Comparison of ENCODE assay signal across 9 cellular contexts in genomic region chr1:37764888-37765441, GRCh38. TPM values are rescaled to one million over a fixed set of nuclear protein-coding genes. Genes with fewer than 3 reads are reported as not detected.
DNase-seq lines count a peak whose midpoint lies in the region; ATAC-seq, FAIRE-seq and TF ChIP-seq lines count a peak whose summit lies in the region.
"Had no signal": no experiment of that assay in that cellular context is flagged by ENCODE, and none has a peak within 500 bp of the region (broad histone marks: within the 10 kb centered on the region; RNA-seq: fewer than 3 reads in every experiment).

Gene EPHA10, minus strand, starts transcription at chr1:37765120. Its CDS starts 54 bp downstream, at chr1:37765066.

- H3K27ac ChIP-seq in VCaP: peak within 1 kb of the TSS; percentile 44; the same call in 1 of the 2 replicates

- FAIRE-seq in D721Med (lab: Jason Lieb, UNC) (no peak), HTR-8/SVneo (lab: Jason Lieb, UNC) (no peak)

- H3K27me3 Mint-ChIP-seq in memory B cell: peaks cover 34% of the 10 kb centered on the region

- POLR2A ChIA-PET in GM10248 (lab: Yijun Ruan, JAX): no interaction called here

- no peak for TF ChIP-seq CTCF in D721Med (IDR thresholded peaks at IDR 0.05; ENCODE audit: insufficient read depth, missing control alignments)
- TF ChIP-seq CTCF in VCaP (conservative IDR thresholded peaks at IDR 0.05): no peak
- no peak for TF ChIP-seq CTCF in GM10248 (IDR thresholded peaks at IDR 0.05; ENCODE audit: control extremely low read depth, extremely low read depth, low read depth, missing control alignments)

- CTCF ChIA-PET in GM10248 (lab: Yijun Ruan, JAX): interaction anchor here (1.1 to 1.4 kb wide), 4 partner anchors 10 to 278 kb away, joined by 3 to 5 read pairs (median 4); partner anchors contain the start of gene MEAF6

- peak within 1 kb of the TSS; percentile 57 for H3K4me3 Mint-ChIP-seq in memory B cell

- no peak for ATAC-seq in memory B cell (ENCODE audit: low read depth)
- ATAC-seq in HG02759 (IDR thresholded peaks at IDR 0.05; ENCODE audit: unreplicated experiment): no peak

- H3K27ac Mint-ChIP-seq in memory B cell: no peak within 1 kb of the TSS

- peak; percentile 76 for DNase-seq in D721Med (ENCODE audit: insufficient read length, low spot score)
- peak; percentile 69 for DNase-seq in NCI-H146 (lab: John Stamatoyannopoulos, UW)
- no peak for DNase-seq in memory B cell (ENCODE audit: low spot score in 2 of 2)
- no peak for DNase-seq in GM10248 (ENCODE audit: extremely low spot score)
- DNase-seq in A172 (ENCODE audit: low spot score): no peak
- DNase-seq in HTR-8/SVneo (ENCODE audit: insufficient read length, low spot score): no peak

- peaks cover 2% of the 10 kb centered on the region for H3K9me3 Mint-ChIP-seq in memory B cell

- H3K36me3 Mint-ChIP-seq in memory B cell: peaks cover 2% of the 10 kb centered on the region

- peaks cover 7% of the 10 kb centered on the region for H3K4me1 Mint-ChIP-seq in memory B cell

RNA-seq across cellular contexts. Expression of gene EPHA10, which starts in this region (rescaled TPM):
- not detected in 2 replicates for total RNA-seq in A172 (2014; rRNA removed; shearing (Covaris generic))
- total RNA-seq: lung microvascular endothelial cell had no signal

Comparison
In these comparisons a context has a peak if more than half of its experiments do, and no peak if none do; other contexts are left out.
1. DNase-seq: peak in D721Med (single experiment) and NCI-H146 (single experiment); none in memory B cell (0 of 2), GM10248 (single experiment), A172 (single experiment) and HTR-8/SVneo (single experiment).